ENCODE assay signal across 10 cellular contexts in genomic region chr4:183906736-183907651, GRCh38. TPM values are rescaled to one million over a fixed set of nuclear protein-coding genes. Genes with fewer than 3 reads are reported as not detected.
A peak's percentile ranks its signal among the peaks of the same experiment; 100 is the strongest.
DNase-seq lines count a peak whose midpoint lies in the region; FAIRE-seq and TF ChIP-seq lines count a peak whose summit lies in the region.
"Had no signal": no experiment of that assay in that cellular context is flagged by ENCODE, and none has a peak within 500 bp of the region (broad histone marks: within the 10 kb centered on the region; RNA-seq: fewer than 3 reads in every experiment).

No MANE protein-coding gene starts in this region.

- no peak for FAIRE-seq in HTR-8/SVneo (lab: Jason Lieb, UNC)

- H3K4me3 ChIP-seq in BE2C (ENCODE audit: low read depth, low read length) = peak overlapping the region; percentile 94
- peak overlapping the region; percentile 87 for H3K4me3 ChIP-seq in neuron (ENCODE audit: low read length)

- H3K27me3 ChIP-seq in BE2C = no peaks in the 10 kb centered on the region
- no peaks in the 10 kb centered on the region for H3K27me3 ChIP-seq in neuron (ENCODE audit: insufficient read depth, low read length)

- H3K36me3 ChIP-seq in BE2C (no peaks in the 10 kb centered on the region), neuron (ENCODE audit: insufficient read depth, low read length) (no peaks in the 10 kb centered on the region)

- H3K9me3 ChIP-seq in BE2C (no peaks in the 10 kb centered on the region), neuron (ENCODE audit: low read length) (no peaks in the 10 kb centered on the region)

- H3K4me1 ChIP-seq in BE2C = peaks cover 9% of the 10 kb centered on the region
- H3K4me1 ChIP-seq in neuron (ENCODE audit: insufficient read depth, low read length) = peaks cover 42% of the 10 kb centered on the region

- no peak for TF ChIP-seq CTCF in BE2C (IDR thresholded peaks at IDR 0.05; ENCODE audit: low read depth, low read length)

- DNase-seq in BE2C (peak; percentile 52), NCI-H526 (lab: John Stamatoyannopoulos, UW) (peak; percentile 47 to 61), globus pallidus (ENCODE audit: low spot score) (peak; percentile 66), GF-D8 (lab: John Stamatoyannopoulos, UW) (no peak), HTR-8/SVneo (ENCODE audit: insufficient read length, low spot score) (no peak), NCI-H146 treated with DMSO at 0.1 percent for 48 hours (lab: John Stamatoyannopoulos, UW; ENCODE audit: unreplicated experiment) (no peak), HuH-7.5 (ENCODE audit: low spot score) (no peak)
- DNase-seq: DMS79, GOT3 had no signal

- H2AFZ ChIP-seq in neuron (ENCODE audit: low read depth, low read length) = peak overlapping the region; percentile 40

RNA-seq across cellular contexts. Expression of gene STOX2, which starts 1.9 kb away (rescaled TPM):
- polyA plus RNA-seq in BE2C (2012; ENCODE audit: insufficient read depth, insufficient read length, low read depth) = 11.0 TPM

Comparison
In these comparisons a context has a peak if more than half of its experiments do, and no peak if none do; other contexts are left out.
1. DNase-seq: peak in BE2C (single experiment), NCI-H526 (2 of 2) and globus pallidus (single experiment); none in GF-D8 (single experiment), HTR-8/SVneo (single experiment), NCI-H146 treated with DMSO at 0.1 percent for 48 hours (single experiment) and HuH-7.5 (single experiment).